16 cellular contexts compared by ENCODE assay signal in genomic region chr1:218668151-218668550, GRCh38.
"Had no signal": no experiment of that assay in that cellular context is flagged by ENCODE, and none has a peak within 500 bp of the region (broad histone marks: within the 10 kb centered on the region; RNA-seq: fewer than 3 reads in every experiment).

No MANE protein-coding gene starts in this region.

- ATAC-seq: left lung; lower lobe of right lung; natural killer cell treated with Interleukin-12 subunit alpha and Interleukin-12 subunit beta and Interleukin-15 and Interleukin-18, amount 100 ng/mL, for 72 hours; pancreas; right cardiac atrium had no signal

- H3K27ac Mint-ChIP-seq: memory B cell; natural killer cell treated with Interleukin-12 subunit alpha and Interleukin-12 subunit beta and Interleukin-15 and Interleukin-18, amount 100 ng/mL, for 72 hours; progenitor cell of endocrine pancreas had no signal

- H3K4me3 ChIP-seq: esophagus muscularis mucosa, left lung, lower lobe of right lung, pancreas had no signal

- H3K4me1 Mint-ChIP-seq: memory B cell had no signal

- H3K4me3 Mint-ChIP-seq: memory B cell; natural killer cell treated with Interleukin-12 subunit alpha and Interleukin-12 subunit beta and Interleukin-15 and Interleukin-18, amount 100 ng/mL, for 72 hours had no signal

- H3K27me3 ChIP-seq: esophagus muscularis mucosa, left lung, pancreas had no signal

- H3K9me3 ChIP-seq: esophagus muscularis mucosa, lower lobe of right lung, pancreas had no signal

- H3K36me3 ChIP-seq: esophagus muscularis mucosa, left lung, lower lobe of right lung, pancreas had no signal

- H3K27ac ChIP-seq: esophagus muscularis mucosa, left lung, lower lobe of right lung, pancreas had no signal

- H3K27me3 Mint-ChIP-seq: natural killer cell treated with Interleukin-12 subunit alpha and Interleukin-12 subunit beta and Interleukin-15 and Interleukin-18, amount 100 ng/mL, for 72 hours; progenitor cell of endocrine pancreas had no signal

- DNase-seq: effector memory CD4-positive, alpha-beta T cell; islet precursor cell; left lung; lower lobe of right lung; midbrain; occipital lobe; pancreas; right cardiac atrium; small intestine; stimulated activated CD4-positive, alpha-beta T cell treated with anti-CD3 and anti-CD28 coated beads, Interleukin-2, amount 100 ng/mL, for 48 hours; stimulated activated naive CD4-positive, alpha-beta T cell treated with Interleukin-2 at 50 U/mL for 16 hours; trophoblast cell had no signal

- H3K4me1 ChIP-seq: left lung, lower lobe of right lung, pancreas had no signal
